Comparison of ENCODE assay signal across 9 cellular contexts in genomic region chr20:59030911-59031310, GRCh38. TPM values are rescaled to one million over a fixed set of nuclear protein-coding genes. Genes with fewer than 3 reads are reported as not detected.
DNase-seq lines count a peak whose midpoint lies in the region; ATAC-seq and TF ChIP-seq lines count a peak whose summit lies in the region.
"Had no signal": no experiment of that assay in that cellular context is flagged by ENCODE, and none has a peak within 500 bp of the region (broad histone marks: within the 10 kb centered on the region; RNA-seq: fewer than 3 reads in every experiment).

No MANE protein-coding gene starts in this region.

- H3K27me3 Mint-ChIP-seq in activated B cell treated with CpG ODN at 0.5 μM for 24 hours: no peaks in the 10 kb centered on the region
- no peaks in the 10 kb centered on the region for H3K27me3 Mint-ChIP-seq in stimulated activated naive B cell treated with anti-CD40 and anti-IgM and Interleukin-4, amounts not matched to agents 10 μg/mL and 1 μg/mL and 100 μg/mL, for 72 hours

- H3K27me3 ChIP-seq in iPS-18a (ENCODE audit: control insufficient read depth, insufficient read depth, low read length): peaks cover 59% of the 10 kb centered on the region
- no peaks in the 10 kb centered on the region for H3K27me3 ChIP-seq in foreskin keratinocyte

- no peak overlapping the region for H3K27ac ChIP-seq in iPS-18a (ENCODE audit: low read length)
- H3K27ac ChIP-seq in foreskin keratinocyte: no peak overlapping the region

- no peak for ATAC-seq in activated B cell treated with CpG ODN at 0.5 μM for 24 hours (ENCODE audit: low read depth)
- ATAC-seq in stimulated activated naive B cell treated with anti-CD40 and anti-IgM and Interleukin-4, amounts not matched to agents 10 μg/mL and 1 μg/mL and 100 μg/mL, for 72 hours (replicated peaks): no peak
- no peak for ATAC-seq in foreskin keratinocyte

- peak overlapping the region; percentile 95 for H3K27ac Mint-ChIP-seq in activated B cell treated with CpG ODN at 0.5 μM for 24 hours
- peak overlapping the region; percentile 98 for H3K27ac Mint-ChIP-seq in stimulated activated naive B cell treated with anti-CD40 and anti-IgM and Interleukin-4, amounts not matched to agents 10 μg/mL and 1 μg/mL and 100 μg/mL, for 72 hours

- intact Hi-C loops in activated B cell treated with CpG ODN at 0.5 μM for 24 hours (cut with micrococcal nuclease): loop anchor here (5.0 kb wide), 1 partner anchor 379 kb away; the partner anchor contains the start of gene STX16

- H3K9me3 ChIP-seq in iPS-18a (ENCODE audit: control insufficient read depth, low read depth, low read length): no peaks in the 10 kb centered on the region

- peaks cover 7% of the 10 kb centered on the region for H3K4me1 ChIP-seq in iPS-18a (ENCODE audit: control insufficient read depth, low read depth, low read length)
- peaks cover 33% of the 10 kb centered on the region for H3K4me1 ChIP-seq in foreskin keratinocyte

- peak overlapping the region; percentile 89 for H3K4me3 ChIP-seq in iPS-18a (ENCODE audit: low read length)

- H3K36me3 Mint-ChIP-seq in activated B cell treated with CpG ODN at 0.5 μM for 24 hours (ENCODE audit: low read depth): peaks cover 83% of the 10 kb centered on the region
- peaks cover 40 to 58% of the 10 kb centered on the region in 2 donors for H3K36me3 Mint-ChIP-seq in stimulated activated naive B cell treated with anti-CD40 and anti-IgM and Interleukin-4, amounts not matched to agents 10 μg/mL and 1 μg/mL and 100 μg/mL, for 72 hours

- CTCF ChIA-PET in activated B cell treated with CpG ODN at 0.5 μM for 24 hours (lab: Charles Lee): interaction anchor here (1.5 to 2.4 kb wide), 3 partner anchors 161 to 192 kb away, joined by 3 to 10 read pairs (median 4); no protein-coding TSS in a partner anchor

- peaks cover 58% of the 10 kb centered on the region for H3K4me1 Mint-ChIP-seq in activated B cell treated with CpG ODN at 0.5 μM for 24 hours
- peaks cover 20 to 62% of the 10 kb centered on the region in 2 donors for H3K4me1 Mint-ChIP-seq in stimulated activated naive B cell treated with anti-CD40 and anti-IgM and Interleukin-4, amounts not matched to agents 10 μg/mL and 1 μg/mL and 100 μg/mL, for 72 hours

- DNase-seq in NOMO-1 treated with DMSO at 0.1 percent for 48 hours (lab: John Stamatoyannopoulos, UW; ENCODE audit: unreplicated experiment): peak; percentile 17
- no peak for DNase-seq in NOMO-1 (lab: John Stamatoyannopoulos, UW; ENCODE audit: unreplicated experiment in 2 of 2)
- no peak for DNase-seq in activated B cell treated with CpG ODN at 0.5 μM for 24 hours
- no peak for DNase-seq in stimulated activated naive B cell treated with anti-CD40 and anti-IgM and Interleukin-4, amounts not matched to agents 10 μg/mL and 1 μg/mL and 100 μg/mL, for 72 hours
- DNase-seq in activated CD8-positive, alpha-beta memory T cell treated with anti-CD3 and anti-CD28 coated beads for 24 hours: no peak
- no peak for DNase-seq in foreskin keratinocyte
- DNase-seq in GM10266 (ENCODE audit: extremely low spot score): no peak
- DNase-seq: islet precursor cell had no signal

- H3K9me3 Mint-ChIP-seq in activated B cell treated with CpG ODN at 0.5 μM for 24 hours: no peaks in the 10 kb centered on the region
- no peaks in the 10 kb centered on the region for H3K9me3 Mint-ChIP-seq in stimulated activated naive B cell treated with anti-CD40 and anti-IgM and Interleukin-4, amounts not matched to agents 10 μg/mL and 1 μg/mL and 100 μg/mL, for 72 hours

- TF ChIP-seq CTCF in activated B cell treated with CpG ODN at 0.5 μM for 24 hours (IDR thresholded peaks at IDR 0.05) (no peak), foreskin keratinocyte (conservative IDR thresholded peaks at IDR 0.05) (no peak), GM10266 (IDR thresholded peaks at IDR 0.05; ENCODE audit: control insufficient read depth, insufficient read depth, low read depth, missing control alignments) (no peak)

- H3K36me3 ChIP-seq in iPS-18a (ENCODE audit: control insufficient read depth, low read depth, low read length): peaks cover 60% of the 10 kb centered on the region

- H3K4me3 Mint-ChIP-seq in activated B cell treated with CpG ODN at 0.5 μM for 24 hours: peak overlapping the region; percentile 96
- peak overlapping the region; percentile 95 to 98 for H3K4me3 Mint-ChIP-seq in stimulated activated naive B cell treated with anti-CD40 and anti-IgM and Interleukin-4, amounts not matched to agents 10 μg/mL and 1 μg/mL and 100 μg/mL, for 72 hours

- no peak overlapping the region for H3K9ac ChIP-seq in iPS-18a (ENCODE audit: low read length)

- POLR2A ChIA-PET in activated B cell treated with CpG ODN at 0.5 μM for 24 hours (lab: Charles Lee): interaction anchor here (2.0 to 4.4 kb wide), 10 partner anchors 9 to 141 kb away, joined by 9 to 89 read pairs (median 49); partner anchors contain the start of genes CTSZ, NELFCD, PRELID3B and TUBB1

RNA-seq across cellular contexts. Expression of gene ATP5F1E, which starts 1.2 kb away (rescaled TPM):
- 84.0 and 86.1 TPM in 2 replicates for total RNA-seq in activated B cell treated with CpG ODN at 0.5 μM for 24 hours
- 57.0 and 58.0 TPM in 2 replicates for total RNA-seq in foreskin keratinocyte
- 89.9 and 91.1 TPM in 2 replicates for polyA plus RNA-seq in foreskin keratinocyte

RNA-seq across cellular contexts. Expression of gene PRELID3B, which starts 11.7 kb away (rescaled TPM):
- total RNA-seq in activated B cell treated with CpG ODN at 0.5 μM for 24 hours: 54.2 and 58.4 TPM in 2 replicates
- 83.8 and 90.7 TPM in 2 replicates for total RNA-seq in foreskin keratinocyte
- 39.6 and 49.8 TPM in 2 replicates for polyA plus RNA-seq in foreskin keratinocyte

RNA-seq across cellular contexts. Expression of gene TUBB1, which starts 11.7 kb away (rescaled TPM):
- total RNA-seq in activated B cell treated with CpG ODN at 0.5 μM for 24 hours (0.05 and 0.09 TPM in 2 replicates), foreskin keratinocyte (not detected in 2 replicates)
- not detected in 2 replicates for polyA plus RNA-seq in foreskin keratinocyte

RNA-seq across cellular contexts. Expression of gene CTSZ, which starts 23.9 kb away (rescaled TPM):
- total RNA-seq in activated B cell treated with CpG ODN at 0.5 μM for 24 hours: 262 and 278 TPM in 2 replicates
- 123 and 140 TPM in 2 replicates for total RNA-seq in foreskin keratinocyte
- 195 and 213 TPM in 2 replicates for polyA plus RNA-seq in foreskin keratinocyte

RNA-seq across cellular contexts. Expression of gene NELFCD, which starts 49.9 kb away (rescaled TPM):
- total RNA-seq in activated B cell treated with CpG ODN at 0.5 μM for 24 hours (97.2 and 107 TPM in 2 replicates), foreskin keratinocyte (53.7 and 64.4 TPM in 2 replicates)
- polyA plus RNA-seq in foreskin keratinocyte: 45.9 and 51.7 TPM in 2 replicates
